25 cellular contexts compared by ENCODE assay signal in the genomic region with DNA sequence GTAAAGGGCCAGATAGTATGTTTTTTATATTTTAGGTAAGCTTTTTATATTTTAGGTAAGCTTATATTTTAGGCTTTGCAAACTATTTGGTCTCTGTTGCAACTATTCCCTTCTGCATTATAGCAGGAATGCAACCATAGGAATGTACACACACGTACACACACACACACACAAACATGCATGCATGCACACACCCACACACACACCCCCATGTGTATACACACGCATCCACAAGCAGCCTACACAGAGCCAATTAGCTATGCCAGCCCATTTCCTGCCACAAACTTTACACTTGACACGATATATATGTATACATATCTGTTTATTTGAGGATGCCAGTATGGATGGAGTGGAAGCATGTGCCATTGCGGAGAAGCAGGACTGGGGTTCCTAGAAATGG. TPM values are rescaled to one million over a fixed set of nuclear protein-coding genes. Genes with fewer than 3 reads are reported as not detected.
"Had no signal": no experiment of that assay in that cellular context is flagged by ENCODE, and none has a peak within 500 bp of the region (broad histone marks: within the 10 kb centered on the region; RNA-seq: fewer than 3 reads in every experiment).

No MANE protein-coding gene starts in this region.

- H3K9me3 ChIP-seq: esophagus squamous epithelium, gastrocnemius medialis, heart right ventricle, left lung, lower lobe of right lung, mucosa of descending colon had no signal

- FAIRE-seq: colon, islet of Langerhans, keratinocyte had no signal

- H3K4me3 ChIP-seq: coronary artery, dorsolateral prefrontal cortex, esophagus squamous epithelium, gastrocnemius medialis, heart right ventricle, left lung, lower lobe of right lung, mucosa of descending colon had no signal

- DNase-seq: dermis blood vessel endothelial cell; dorsolateral prefrontal cortex; effector CD4-positive, alpha-beta T cell; effector memory CD4-positive, alpha-beta T cell; erythroblast; esophagus squamous epithelium; foreskin fibroblast; foreskin melanocyte; gastrocnemius medialis; glutamatergic neuron; head of caudate nucleus; heart right ventricle; hippocampal formation; left cardiac atrium; left lung; left ventricle myocardium superior; lower lobe of right lung; mesenchymal stem cell; mucosa of descending colon had no signal

- H3K27me3 ChIP-seq: dorsolateral prefrontal cortex, esophagus squamous epithelium, gastrocnemius medialis, heart right ventricle, left lung had no signal

- H3K27ac ChIP-seq: coronary artery, dorsolateral prefrontal cortex, epithelial cell of prostate, esophagus squamous epithelium, gastrocnemius medialis, heart right ventricle, left lung, lower lobe of right lung had no signal

- H3K4me1 ChIP-seq: left lung, lower lobe of right lung had no signal

- ATAC-seq: esophagus mucosa, gastrocnemius medialis, heart right ventricle, left cardiac atrium, left lung, left ventricle myocardium superior, lower lobe of right lung, mucosa of descending colon had no signal

RNA-seq across cellular contexts. Expression of a gene that starts 7.5 kb away (rescaled TPM):
- total RNA-seq: dermis blood vessel endothelial cell had no signal
